ENCODE assay signal across 6 cellular contexts in the genomic region with DNA sequence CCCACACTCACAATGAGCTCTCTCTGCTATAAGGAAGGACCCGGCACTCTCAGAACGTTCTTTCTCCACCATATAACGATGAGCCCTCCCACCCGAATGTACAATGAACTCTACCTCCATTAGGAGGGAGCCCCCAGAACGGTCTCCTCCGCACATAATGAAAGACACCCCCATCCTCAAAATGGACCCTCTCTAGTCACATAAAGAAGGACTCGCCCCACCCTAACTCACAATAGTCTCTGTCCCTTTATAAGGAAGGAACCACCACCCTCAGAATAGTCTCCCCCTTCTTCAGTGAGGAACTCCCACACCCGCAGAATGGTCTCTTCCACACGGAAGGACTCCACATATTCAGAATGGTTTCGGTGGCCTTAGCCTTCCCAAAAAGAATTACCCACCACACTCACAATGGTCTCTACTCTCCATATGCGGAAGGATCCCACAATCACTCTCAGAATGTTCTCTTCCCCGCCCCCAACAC. TPM values are rescaled to one million over a fixed set of nuclear protein-coding genes. Genes with fewer than 3 reads are reported as not detected.
DNase-seq lines count a peak whose midpoint lies in the region; ATAC-seq and TF ChIP-seq lines count a peak whose summit lies in the region.

No MANE protein-coding gene starts in this region.

- H3K9me3 Mint-ChIP-seq in activated B cell treated with CpG ODN at 0.5 μM for 24 hours: no peaks in the 10 kb centered on the region

- peaks cover 47% of the 10 kb centered on the region for H3K36me3 Mint-ChIP-seq in activated B cell treated with CpG ODN at 0.5 μM for 24 hours (ENCODE audit: low read depth)

- POLR2A ChIA-PET in activated B cell treated with CpG ODN at 0.5 μM for 24 hours (lab: Charles Lee): interaction anchor here (0.6 to 16.0 kb wide), 13 partner anchors 8 to 279 kb away, joined by 3 to 718 read pairs (median 8); partner anchors contain the start of genes OTUD5, PQBP1, TFE3 and TIMM17B

- H3K27me3 Mint-ChIP-seq in activated B cell treated with CpG ODN at 0.5 μM for 24 hours: no peaks in the 10 kb centered on the region

- no peak for TF ChIP-seq POLR2A in lower leg skin (IDR thresholded peaks at IDR 0.05)

- H3K4me1 Mint-ChIP-seq in activated B cell treated with CpG ODN at 0.5 μM for 24 hours: peaks cover 52% of the 10 kb centered on the region

- peak overlapping the region; percentile 25 for H3K4me3 ChIP-seq in lower leg skin (ENCODE audit: low read depth, poor library complexity, severe bottlenecking)

- TF ChIP-seq CTCF in activated B cell treated with CpG ODN at 0.5 μM for 24 hours (IDR thresholded peaks at IDR 0.05) (no peak), lower leg skin (IDR thresholded peaks at IDR 0.05) (no peak)

- peak overlapping the region; percentile 94 for H3K4me3 Mint-ChIP-seq in activated B cell treated with CpG ODN at 0.5 μM for 24 hours

- DNase-seq in activated B cell treated with CpG ODN at 0.5 μM for 24 hours (no peak), lower leg skin (ENCODE audit: low spot score in 2 of 2) (no peak), cerebellum (ENCODE audit: low spot score) (no peak)

- CTCF ChIA-PET in activated B cell treated with CpG ODN at 0.5 μM for 24 hours (lab: Charles Lee): no interaction called here

- peak overlapping the region; percentile 94 for H3K27ac Mint-ChIP-seq in activated B cell treated with CpG ODN at 0.5 μM for 24 hours

- ATAC-seq in GM21367 (IDR thresholded peaks at IDR 0.05; ENCODE audit: unreplicated experiment) (peak; percentile 8), activated B cell treated with CpG ODN at 0.5 μM for 24 hours (ENCODE audit: low read depth) (peak; percentile 6), GM18867 (IDR thresholded peaks at IDR 0.05; ENCODE audit: unreplicated experiment) (no peak), GM19463 (IDR thresholded peaks at IDR 0.05; ENCODE audit: unreplicated experiment) (no peak)

- 0 to 41% methylated on average over 11 to 12 of the region's 12 CpGs for WGBS in lower leg skin, 2 donors

- intact Hi-C loops in activated B cell treated with CpG ODN at 0.5 μM for 24 hours (cut with micrococcal nuclease) (loop anchor here (1.0 to 10.0 kb wide), 3 partner anchors 14 to 1076 kb away; partner anchors contain the start of genes PQBP1, TIMM17B and ZNF81), lower leg skin (cut with DNase I; ENCODE audit: low total_unique reads) (no loop called here)

RNA-seq across cellular contexts. Expression of gene SLC35A2, which starts 0.5 kb away (rescaled TPM):
- total RNA-seq in activated B cell treated with CpG ODN at 0.5 μM for 24 hours: 17.3 and 18.4 TPM in 2 replicates
- 10 to 100 TPM; 14.0 to 27.9 (median 25.4) TPM for total RNA-seq in lower leg skin
- total RNA-seq in cerebellum: 6.3 TPM

RNA-seq across cellular contexts. Expression of gene PIM2, which starts 7.9 kb away (rescaled TPM):
- total RNA-seq in activated B cell treated with CpG ODN at 0.5 μM for 24 hours (321 and 351 TPM in 2 replicates), lower leg skin (10 to 100 TPM in 1 of 4 donors, 1 to 10 TPM in 3; 5.2 to 10.3 (median 8.3) TPM), cerebellum (5.9 TPM)

RNA-seq across cellular contexts. Expression of gene PQBP1, which starts 13.2 kb away (rescaled TPM):
- 81.6 and 91.5 TPM in 2 replicates for total RNA-seq in activated B cell treated with CpG ODN at 0.5 μM for 24 hours
- 10 to 100 TPM; 68.0 to 88.6 (median 73.6) TPM for total RNA-seq in lower leg skin
- total RNA-seq in cerebellum: 19.8 TPM

RNA-seq across cellular contexts. Expression of gene TIMM17B, which starts 13.4 kb away (rescaled TPM):
- total RNA-seq in activated B cell treated with CpG ODN at 0.5 μM for 24 hours (47.8 and 52.6 TPM in 2 replicates), lower leg skin (10 to 100 TPM; 37.1 to 46.2 (median 42.2) TPM), cerebellum (17.7 TPM)

RNA-seq across cellular contexts. Expression of gene OTUD5, which starts 46.4 kb away (rescaled TPM):
- total RNA-seq in activated B cell treated with CpG ODN at 0.5 μM for 24 hours: 76.0 and 78.1 TPM in 2 replicates
- 10 to 100 TPM; 47.2 to 66.8 (median 53.6) TPM for total RNA-seq in lower leg skin
- total RNA-seq in cerebellum: 21.5 TPM

Comparison
In these comparisons a context has a peak if more than half of its experiments do, and no peak if none do; other contexts are left out.
1. ATAC-seq: peak in GM21367 (single experiment) and activated B cell treated with CpG ODN at 0.5 μM for 24 hours (single experiment); none in GM18867 (single experiment) and GM19463 (single experiment).
2. RNA of gene PIM2, which starts 7.9 kb away (total RNA-seq): 321 to 351 TPM in activated B cell treated with CpG ODN at 0.5 μM for 24 hours; 5.2 to 10.3 TPM in lower leg skin and 5.9 TPM in cerebellum (single experiment); every median in the first group is over 10 times any median in the second.